Comparison of ENCODE assay signal across 8 cellular contexts in the genomic region with DNA sequence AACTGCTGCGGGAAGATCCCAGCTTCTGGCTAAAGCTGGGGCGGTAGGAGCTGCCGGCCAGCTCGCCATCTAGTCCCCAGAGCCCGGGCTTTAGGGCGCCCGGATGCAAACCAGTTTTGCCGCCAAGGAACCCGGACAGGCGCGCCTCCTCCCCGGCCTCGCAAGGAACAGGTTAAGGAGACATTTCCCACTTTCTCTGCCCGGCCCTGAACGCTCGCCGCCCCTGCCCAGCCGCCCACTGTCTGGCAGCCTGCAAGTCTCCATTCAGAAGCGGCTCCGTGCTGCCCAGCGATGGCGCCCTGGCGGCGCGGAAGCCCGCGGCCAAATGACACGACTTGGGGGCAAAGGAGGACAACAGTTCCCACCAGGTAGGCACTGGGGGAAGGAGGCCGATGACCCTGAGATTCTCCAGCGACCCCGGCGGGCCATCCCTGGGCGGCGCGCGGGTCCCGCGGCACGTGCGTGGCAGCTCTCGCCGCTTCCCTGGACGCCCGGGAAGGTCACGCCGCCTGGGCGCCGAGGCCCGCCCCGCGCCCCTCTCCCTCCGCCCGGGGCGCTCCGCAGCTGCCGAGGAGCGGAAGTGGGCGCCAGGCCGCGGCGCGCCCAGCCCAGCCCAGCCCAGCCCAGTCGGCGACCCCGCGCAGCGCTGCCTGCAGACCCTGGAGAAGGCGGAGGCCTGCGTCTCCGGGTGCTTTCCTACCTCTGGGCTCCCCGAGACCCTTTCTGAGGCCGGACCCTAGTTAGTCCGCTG. TPM values are rescaled to one million over a fixed set of nuclear protein-coding genes. Genes with fewer than 3 reads are reported as not detected.
DNase-seq lines count a peak whose midpoint lies in the region; FAIRE-seq and TF ChIP-seq lines count a peak whose summit lies in the region.

No MANE protein-coding gene starts in this region.

- peak overlapping the region; percentile 84 for H3K4me3 Mint-ChIP-seq in astrocyte (ENCODE audit: unreplicated experiment)

- H3K27me3 ChIP-seq in GM23248 (replicated peaks; ENCODE audit: insufficient read depth) (no peaks in the 10 kb centered on the region), astrocyte (ENCODE audit: insufficient read depth, low read length) (no peaks in the 10 kb centered on the region), iPS-15b (ENCODE audit: control insufficient read depth, insufficient read depth, low read length) (no peaks in the 10 kb centered on the region), skeletal muscle tissue (ENCODE audit: control insufficient read depth in 3 of 3, insufficient read depth in 3 of 3, low read length in 3 of 3) (no peaks in the 10 kb centered on the region)

- in situ Hi-C loops in GM23248 (cut with MboI) = no loop called here

- H3K27ac ChIP-seq in GM23248 (peak overlapping the region; percentile 87), astrocyte (ENCODE audit: low read depth, low read length) (peak overlapping the region; percentile 73), skeletal muscle tissue (ENCODE audit: low read depth, low read length) (peak overlapping the region; percentile 41)

- no peaks in the 10 kb centered on the region for H3K9me2 ChIP-seq in GM23248 (ENCODE audit: insufficient read depth)

- peak overlapping the region; percentile 88 for H2AFZ ChIP-seq in GM23248
- peak overlapping the region; percentile 93 for H2AFZ ChIP-seq in astrocyte (ENCODE audit: low read depth, low read length)

- H3K4me2 ChIP-seq in GM23248 (ENCODE audit: unreplicated experiment) (peak overlapping the region; percentile 87), astrocyte (ENCODE audit: low read length) (peak overlapping the region; percentile 85)

- peak overlapping the region; percentile 26 for H3K27ac Mint-ChIP-seq in astrocyte (ENCODE audit: unreplicated experiment)

- H3K9me3 ChIP-seq in GM23248 (ENCODE audit: low read depth) (no peaks in the 10 kb centered on the region), astrocyte (ENCODE audit: insufficient read depth, low read depth, low read length) (no peaks in the 10 kb centered on the region), iPS-15b (ENCODE audit: control insufficient read depth, insufficient read depth, low read length) (no peaks in the 10 kb centered on the region), skeletal muscle tissue (ENCODE audit: control insufficient read depth in 3 of 3, low read length in 3 of 3) (no peaks in the 10 kb centered on the region)

- H3K79me2 ChIP-seq in GM23248 (ENCODE audit: insufficient read depth) = peaks cover 9% of the 10 kb centered on the region; the same call in 1 of the 2 replicates
- H3K79me2 ChIP-seq in astrocyte (ENCODE audit: insufficient read depth, low read length) = no peaks in the 10 kb centered on the region

- peaks cover 14% of the 10 kb centered on the region for H3F3A ChIP-seq in GM23248 (ENCODE audit: insufficient read depth)

- H3K4me1 ChIP-seq in GM23248 (ENCODE audit: insufficient read depth) (peaks cover 14% of the 10 kb centered on the region), astrocyte (ENCODE audit: insufficient read depth, low read length) (peaks cover 13% of the 10 kb centered on the region), iPS-15b (ENCODE audit: control insufficient read depth, insufficient read depth, low read length) (no peaks in the 10 kb centered on the region), skeletal muscle tissue (ENCODE audit: control insufficient read depth in 3 of 3, insufficient read depth in 3 of 3, low read length in 3 of 3) (peaks cover 7 to 14% (median 10%) of the 10 kb centered on the region in 3 donors)

- H3K4me1 Mint-ChIP-seq in astrocyte (ENCODE audit: low read depth, unreplicated experiment) = peaks cover 8% of the 10 kb centered on the region

- H3K9ac ChIP-seq in GM23248 (peak overlapping the region; percentile 85), astrocyte (ENCODE audit: low read length) (peak overlapping the region; percentile 80), iPS-15b (ENCODE audit: low read depth, low read length) (peak overlapping the region; percentile 79), skeletal muscle tissue (ENCODE audit: low read depth in 1 of 3, low read length in 3 of 3) (peak overlapping the region; percentile 68 to 90 (median 72))

- H4K20me1 ChIP-seq in GM23248 (ENCODE audit: insufficient read depth) = no peaks in the 10 kb centered on the region
- no peaks in the 10 kb centered on the region for H4K20me1 ChIP-seq in astrocyte (ENCODE audit: insufficient read depth, low read length)

- peak overlapping the region; percentile 77 for H3K4me3 ChIP-seq in GM23248
- peak overlapping the region; percentile 57 for H3K4me3 ChIP-seq in astrocyte (ENCODE audit: insufficient read depth, low read depth, low read length)
- H3K4me3 ChIP-seq in iPS-15b (ENCODE audit: low read depth, low read length) = peak overlapping the region; percentile 63
- peak overlapping the region; percentile 80 to 87 (median 81) for H3K4me3 ChIP-seq in skeletal muscle tissue (ENCODE audit: low read length in 3 of 3)

- H3K36me3 Mint-ChIP-seq in astrocyte (ENCODE audit: low read depth, unreplicated experiment) = no peaks in the 10 kb centered on the region

- 1 to 2% methylated on average over 37 to 45 of the region's 73 CpGs for WGBS in GM23248 (ENCODE audit: low coverage in 1 of 2, low lambda C conversion rate in 2 of 2, missing lambda C conversion rate in 2 of 2), 2 experiments

- TF ChIP-seq CTCF in astrocyte (IDR thresholded peaks at IDR 0.05; ENCODE audit: insufficient read depth, low read depth, low read length) = no peak

- DNase-seq in NCI-H187 (lab: John Stamatoyannopoulos, UW) = peak; percentile 25 to 77
- DNase-seq in NCI-H187 treated with DMSO at 0.1 percent for 48 hours (lab: John Stamatoyannopoulos, UW) = no peak
- DNase-seq in GM23248 = peak; percentile 67
- peak; percentile 43 for DNase-seq in NCI-H1105 treated with DMSO at 0.1 percent for 48 hours (lab: John Stamatoyannopoulos, UW)
- peak; percentile 18 for DNase-seq in astrocyte (ENCODE audit: low read depth)
- DNase-seq in GM19240 (ENCODE audit: insufficient read length, low spot score) = no peak

- H3K36me3 ChIP-seq in GM23248 (ENCODE audit: low read depth) (no peaks in the 10 kb centered on the region), astrocyte (ENCODE audit: insufficient read depth, low read length) (no peaks in the 10 kb centered on the region), iPS-15b (ENCODE audit: control insufficient read depth, insufficient read depth, low read length) (no peaks in the 10 kb centered on the region), skeletal muscle tissue (ENCODE audit: control insufficient read depth in 3 of 3, insufficient read depth in 3 of 3, low read length in 3 of 3) (no peaks in the 10 kb centered on the region)

- H3K9me3 Mint-ChIP-seq in astrocyte (ENCODE audit: unreplicated experiment) = no peaks in the 10 kb centered on the region

- H3K27me3 Mint-ChIP-seq in astrocyte (ENCODE audit: low read depth, unreplicated experiment) = no peaks in the 10 kb centered on the region

- no peak for FAIRE-seq in astrocyte (lab: Jason Lieb, UNC)

RNA-seq across cellular contexts. Expression of gene HNRNPA1L2, which starts 42.2 kb away (rescaled TPM):
- 1.2 and 1.9 TPM in 2 replicates for total RNA-seq in GM23248 (2014; rRNA removed; shearing (Covaris generic))
- polyA plus RNA-seq in GM23248 (2016; fragmentation: Nextera tagmentation; extraction: Ambion mirVana) = 5.7 and 8.5 TPM in 2 replicates
- total RNA-seq in astrocyte = 6.4 and 6.7 TPM in 2 replicates
- 1.6 TPM for total RNA-seq in skeletal muscle tissue

RNA-seq across cellular contexts. Expression of gene SUGT1, which starts 52.6 kb away (rescaled TPM):
- total RNA-seq in GM23248 (2014; rRNA removed; shearing (Covaris generic)) = 29.4 and 49.2 TPM in 2 replicates
- polyA plus RNA-seq in GM23248 (2016; fragmentation: Nextera tagmentation; extraction: Ambion mirVana) = 77.2 and 78.8 TPM in 2 replicates
- 79.3 and 87.3 TPM in 2 replicates for total RNA-seq in astrocyte
- total RNA-seq in skeletal muscle tissue = 30.3 TPM

Comparison
In these comparisons a context has a peak if more than half of its experiments do, and no peak if none do; other contexts are left out.
1. DNase-seq: peak in NCI-H187 (2 of 2), GM23248 (single experiment), NCI-H1105 treated with DMSO at 0.1 percent for 48 hours (single experiment) and astrocyte (single experiment); none in NCI-H187 treated with DMSO at 0.1 percent for 48 hours (single experiment) and GM19240 (single experiment).
2. Peak in every context shown above with its lines, with median percentiles within 50 percentile points of each other: H3K27ac ChIP-seq, H3K4me3 ChIP-seq and H3K9ac ChIP-seq.